Comparison of ENCODE assay signal across 26 cellular contexts in genomic region chr15:60821462-60822061, GRCh38.
"Had no signal": no experiment of that assay in that cellular context is flagged by ENCODE, and none has a peak within 500 bp of the region (broad histone marks: within the 10 kb centered on the region; RNA-seq: fewer than 3 reads in every experiment).

No MANE protein-coding gene starts in this region.

- ATAC-seq: activated T-cell treated with anti-CD3 and anti-CD28 coated beads, Interleukin-2, amount 50 U/mL, for 4 hours; body of pancreas; foreskin keratinocyte; right cardiac atrium had no signal

- H3K4me1 ChIP-seq: body of pancreas, left ventricle myocardium inferior, prostate gland, tibial artery had no signal

- H3K27me3 ChIP-seq: body of pancreas, hepatocyte, ovary, tibial artery had no signal

- H3K36me3 Mint-ChIP-seq: mesothelial cell of epicardium, natural killer cell had no signal

- H3K4me3 Mint-ChIP-seq: activated naive CD4-positive, alpha-beta T cell treated with anti-CD3 and anti-CD28 coated beads for 36 hours; activated T-cell treated with anti-CD3 and anti-CD28 coated beads, Interleukin-2, amount 50 U/mL, for 4 hours; dendritic cell treated with granulocyte-macrophage colony-stimulating factor and Interleukin-4, amounts not matched to agents 40 ng/mL and 50 ng/mL, for 4 days; immature natural killer cell; mesothelial cell of epicardium; natural killer cell; stimulated activated naive CD8-positive, alpha-beta T cell treated with anti-CD3 and anti-CD28 coated beads, Interleukin-15, Interleukin-2, amounts not matched to agents 100 ng/mL and 50 ng/mL, for 24 hours had no signal

- H3K36me3 ChIP-seq: left ventricle myocardium inferior, ovary, prostate gland, tibial artery, WERI-Rb-1 had no signal

- H2AFZ ChIP-seq: hepatocyte had no signal

- H3K4me3 ChIP-seq: body of pancreas, hepatocyte, left ventricle myocardium inferior, ovary, prostate gland, tibial artery had no signal

- H3K79me2 ChIP-seq: hepatocyte had no signal

- H3K27ac Mint-ChIP-seq: activated naive CD4-positive, alpha-beta T cell treated with anti-CD3 and anti-CD28 coated beads for 36 hours; dendritic cell treated with granulocyte-macrophage colony-stimulating factor and Interleukin-4, amounts not matched to agents 40 ng/mL and 50 ng/mL, for 4 days; mesothelial cell of epicardium; natural killer cell; stimulated activated naive CD8-positive, alpha-beta T cell treated with anti-CD3 and anti-CD28 coated beads, Interleukin-15, Interleukin-2, amounts not matched to agents 100 ng/mL and 50 ng/mL, for 24 hours had no signal

- DNase-seq: activated CD8-positive, alpha-beta memory T cell treated with anti-CD3 and anti-CD28 coated beads, Interleukin-2, amount 50 U/mL, for 4 hours; activated effector memory CD4-positive, alpha-beta T cell treated with Interleukin-2 at 50 U/mL for 16 hours; activated naive CD4-positive, alpha-beta T cell treated with anti-CD3 and anti-CD28 coated beads for 36 hours; activated T-cell treated with anti-CD3 and anti-CD28 coated beads, Interleukin-2, amount 50 U/mL, for 4 hours; anterior cingulate cortex; body of pancreas; effector CD4-positive, alpha-beta T cell; erythroblast; foreskin keratinocyte; glutamatergic neuron; immature natural killer cell; kidney glomerular epithelial cell; left ventricle myocardium inferior; natural killer cell; ovary; right cardiac atrium; stimulated activated CD4-positive, alpha-beta T cell treated with anti-CD3 and anti-CD28 coated beads, Interleukin-1b, Interleukin-23, amount 100 ng/mL, for 48 hours; substantia nigra; SW 1271; tibial artery; WERI-Rb-1 had no signal

- H3K27ac ChIP-seq: body of pancreas, foreskin keratinocyte, hepatocyte, left ventricle myocardium inferior, ovary, prostate gland, tibial artery, WERI-Rb-1 had no signal

- H3K9me3 Mint-ChIP-seq: activated naive CD4-positive, alpha-beta T cell treated with anti-CD3 and anti-CD28 coated beads for 36 hours; activated T-cell treated with anti-CD3 and anti-CD28 coated beads, Interleukin-2, amount 50 U/mL, for 4 hours; dendritic cell treated with granulocyte-macrophage colony-stimulating factor and Interleukin-4, amounts not matched to agents 40 ng/mL and 50 ng/mL, for 4 days; immature natural killer cell; mesothelial cell of epicardium; natural killer cell; stimulated activated naive CD8-positive, alpha-beta T cell treated with anti-CD3 and anti-CD28 coated beads, Interleukin-15, Interleukin-2, amounts not matched to agents 100 ng/mL and 50 ng/mL, for 24 hours had no signal

- H3K4me1 Mint-ChIP-seq: mesothelial cell of epicardium had no signal

- H3K4me2 ChIP-seq: hepatocyte had no signal

- H3K27me3 Mint-ChIP-seq: dendritic cell treated with granulocyte-macrophage colony-stimulating factor and Interleukin-4, amounts not matched to agents 40 ng/mL and 50 ng/mL, for 4 days; stimulated activated naive CD8-positive, alpha-beta T cell treated with anti-CD3 and anti-CD28 coated beads, Interleukin-15, Interleukin-2, amounts not matched to agents 100 ng/mL and 50 ng/mL, for 24 hours had no signal

- H3K9me3 ChIP-seq: body of pancreas, left ventricle myocardium inferior, ovary, prostate gland, tibial artery had no signal
